In genomic region chr10:89001428-89002072, GRCh38 we compare ENCODE assay signal across 11 cellular contexts. TPM values are rescaled to one million over a fixed set of nuclear protein-coding genes. Genes with fewer than 3 reads are reported as not detected.
A peak's percentile ranks its signal among the peaks of the same experiment; 100 is the strongest.
DNase-seq lines count a peak whose midpoint lies in the region; ATAC-seq, FAIRE-seq and TF ChIP-seq lines count a peak whose summit lies in the region.
"Had no signal": no experiment of that assay in that cellular context is flagged by ENCODE, and none has a peak within 500 bp of the region (broad histone marks: within the 10 kb centered on the region; RNA-seq: fewer than 3 reads in every experiment).

No MANE protein-coding gene starts in this region.

- no peak for ATAC-seq in HG03354 (IDR thresholded peaks at IDR 0.05; ENCODE audit: poor library complexity, severe bottlenecking, unreplicated experiment)
- no peak for ATAC-seq in GM19023 (IDR thresholded peaks at IDR 0.05; ENCODE audit: unreplicated experiment)

- FAIRE-seq in GM12892 (lab: Jason Lieb, UNC), result peak; percentile 46

- no peak for TF ChIP-seq POLR2A in GM12892 (IDR thresholded peaks at IDR 0.05; ENCODE audit: low read depth, low read length)
- TF ChIP-seq POLR2A in sigmoid colon (IDR thresholded peaks at IDR 0.05), result no peak
- TF ChIP-seq POLR2A in thyroid gland (IDR thresholded peaks at IDR 0.05), result no peak

- H3K9me3 ChIP-seq in sigmoid colon (no peaks in the 10 kb centered on the region), thyroid gland (no peaks in the 10 kb centered on the region)

- no peak for TF ChIP-seq EP300 in sigmoid colon (IDR thresholded peaks at IDR 0.05)

- TF ChIP-seq CTCF in VCaP (conservative IDR thresholded peaks at IDR 0.05) (no peak), sigmoid colon (IDR thresholded peaks at IDR 0.05) (no peak), thyroid gland (IDR thresholded peaks at IDR 0.05) (no peak)

- no peak for DNase-seq in GM12892 (ENCODE audit: insufficient read length)
- DNase-seq in fibroblast of gingiva (ENCODE audit: low read depth), result peak; percentile 49
- DNase-seq in sigmoid colon, result no peak
- no peak for DNase-seq in NAMALWA (ENCODE audit: low spot score)
- no peak for DNase-seq in thyroid gland
- DNase-seq: naive B cell; NCI-H774; stimulated activated CD8-positive, alpha-beta memory T cell treated with anti-CD3 and anti-CD28 coated beads, Interleukin-4, amount 100 ng/mL, for 48 hours had no signal

- H3K27me3 ChIP-seq in sigmoid colon (no peaks in the 10 kb centered on the region), thyroid gland (no peaks in the 10 kb centered on the region)

- H3K36me3 ChIP-seq in sigmoid colon (peaks cover 0 to 11% (median 0%) of the 10 kb centered on the region in 4 donors), thyroid gland (peaks cover 0 to 5% of the 10 kb centered on the region in 2 donors)

- 74 to 75% methylated on average over 7 of the region's 7 CpGs for WGBS in sigmoid colon, 2 donors
- 80 to 82% methylated on average over 7 of the region's 7 CpGs for WGBS in thyroid gland, 2 donors

- H3K27ac ChIP-seq in VCaP, result peak overlapping the region; percentile 65
- peak overlapping the region; percentile 30 to 62 (median 52) for H3K27ac ChIP-seq in sigmoid colon
- H3K27ac ChIP-seq in thyroid gland, result no peak overlapping the region

- H3K4me1 ChIP-seq in sigmoid colon (peaks cover 0 to 19% (median 9%) of the 10 kb centered on the region in 4 donors), thyroid gland (no peaks in the 10 kb centered on the region)

- H3K4me3 ChIP-seq in sigmoid colon, result no peak overlapping the region
- no peak overlapping the region for H3K4me3 ChIP-seq in thyroid gland (replicated peaks in 1 of 3)

- intact Hi-C loops in sigmoid colon (cut with DNase I), result no loop called here
- intact Hi-C loops in thyroid gland (cut with DNase I), result no loop called here

RNA-seq across cellular contexts. Expression of gene FAS, which starts 11.0 kb away (rescaled TPM):
- polyA plus RNA-seq in GM12892 (2012; ENCODE audit: missing spikeins), result 81.0 TPM
- total RNA-seq in sigmoid colon (10 to 100 TPM; 14.3 to 44.6 (median 22.1) TPM), thyroid gland (10 to 100 TPM in 3 of 4 donors, 1 to 10 TPM in 1; 9.4 to 34.1 (median 17.4) TPM)
- polyA plus RNA-seq in sigmoid colon, result 10 to 100 TPM in 2 of 3 donors, 1 to 10 TPM in 1; 7.6 to 18.8 (median 11.4) TPM

RNA-seq across cellular contexts. Expression of gene ACTA2, which starts 49.0 kb away (rescaled TPM):
- polyA plus RNA-seq in GM12892 (2012; ENCODE audit: missing spikeins), result 36.7 TPM
- total RNA-seq in sigmoid colon, result 1,000 to 10,000 TPM; 2,072 to 5,444 (median 3,070) TPM
- polyA plus RNA-seq in sigmoid colon, result 100 to 1,000 TPM in 1 of 3 donors, 10 to 100 TPM in 2; 43.7 to 237 (median 78.1) TPM
- 100 to 1,000 TPM in 1 of 4 donors, 10 to 100 TPM in 3; 61.5 to 173 (median 72.2) TPM for total RNA-seq in thyroid gland

Comparison
In these comparisons a context has a peak if more than half of its experiments do, and no peak if none do; other contexts are left out.
1. H3K27ac ChIP-seq: peak in VCaP (single experiment) and sigmoid colon (4 of 4); none in thyroid gland (0 of 3).
2. RNA of gene ACTA2, which starts 49.0 kb away (total RNA-seq): 2,072 to 5,444 TPM in sigmoid colon; 61.5 to 173 TPM in thyroid gland; every median in the first group is over 10 times any median in the second.